In genomic region chr16:28549301-28549899, GRCh38 we compare ENCODE assay signal across 1 cellular context.
A peak's percentile ranks its signal among the peaks of the same experiment; 100 is the strongest.
TF ChIP-seq lines count a peak whose summit lies in the region.

No MANE protein-coding gene starts in this region.

TF ChIP-seq in K562, 482 proteins besides CTCF, POLR2A, EP300 and RAD21:
- TF ChIP-seq, protein P1, sequence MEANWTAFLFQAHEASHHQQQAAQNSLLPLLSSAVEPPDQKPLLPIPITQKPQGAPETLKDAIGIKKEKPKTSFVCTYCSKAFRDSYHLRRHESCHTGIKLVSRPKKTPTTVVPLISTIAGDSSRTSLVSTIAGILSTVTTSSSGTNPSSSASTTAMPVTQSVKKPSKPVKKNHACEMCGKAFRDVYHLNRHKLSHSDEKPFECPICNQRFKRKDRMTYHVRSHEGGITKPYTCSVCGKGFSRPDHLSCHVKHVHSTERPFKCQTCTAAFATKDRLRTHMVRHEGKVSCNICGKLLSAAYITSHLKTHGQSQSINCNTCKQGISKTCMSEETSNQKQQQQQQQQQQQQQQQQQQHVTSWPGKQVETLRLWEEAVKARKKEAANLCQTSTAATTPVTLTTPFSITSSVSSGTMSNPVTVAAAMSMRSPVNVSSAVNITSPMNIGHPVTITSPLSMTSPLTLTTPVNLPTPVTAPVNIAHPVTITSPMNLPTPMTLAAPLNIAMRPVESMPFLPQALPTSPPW (CRISPR knock-in tag; IDR thresholded peaks at IDR 0.05), result peak; percentile 25; the same call in 1 of the 2 replicates
- TF ChIP-seq KAT2B (IDR thresholded peaks at IDR 0.05; ENCODE audit: low read depth, low read length) (no peak), CREM (IDR thresholded peaks at IDR 0.05; ENCODE audit: low read depth) (0 out of 2 replicates have a peak, but pooled peaks have one; percentile 28), MAZ (CRISPR knock-in tag; conservative IDR thresholded peaks at IDR 0.05 in 1 of 2, IDR thresholded peaks at IDR 0.05 in 1 of 2) (peak in 1 of 2 experiments; percentile 35; a peak in 1 of 4 replicates), SMC3 (conservative IDR thresholded peaks at IDR 0.05; ENCODE audit: insufficient read depth, low read depth, low read length) (peak; percentile 63), ZNF274 (IDR thresholded peaks at IDR 0.05; ENCODE audit: borderline replicate concordance, low read depth, low read length) (no peak)
- TF ChIP-seq, protein P2, sequence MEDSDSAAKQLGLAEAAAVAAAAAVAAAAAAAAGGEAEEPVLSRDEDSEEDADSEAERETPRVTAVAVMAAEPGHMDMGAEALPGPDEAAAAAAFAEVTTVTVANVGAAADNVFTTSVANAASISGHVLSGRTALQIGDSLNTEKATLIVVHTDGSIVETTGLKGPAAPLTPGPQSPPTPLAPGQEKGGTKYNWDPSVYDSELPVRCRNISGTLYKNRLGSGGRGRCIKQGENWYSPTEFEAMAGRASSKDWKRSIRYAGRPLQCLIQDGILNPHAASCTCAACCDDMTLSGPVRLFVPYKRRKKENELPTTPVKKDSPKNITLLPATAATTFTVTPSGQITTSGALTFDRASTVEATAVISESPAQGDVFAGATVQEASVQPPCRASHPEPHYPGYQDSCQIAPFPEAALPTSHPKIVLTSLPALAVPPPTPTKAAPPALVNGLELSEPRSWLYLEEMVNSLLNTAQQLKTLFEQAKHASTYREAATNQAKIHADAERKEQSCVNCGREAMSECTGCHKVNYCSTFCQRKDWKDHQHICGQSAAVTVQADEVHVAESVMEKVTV (CRISPR knock-in tag; IDR thresholded peaks at IDR 0.05), result peak; percentile 60
TF ChIP-seq in K562: peak in this region for 5.
